1 cellular context compared by ENCODE assay signal in genomic region chr11:43925063-43925931, GRCh38.
TF ChIP-seq lines count a peak whose summit lies in the region.

No MANE protein-coding gene starts in this region.

TF ChIP-seq in K562, 482 proteins besides CTCF, POLR2A, EP300 and RAD21 (continued from another document):
- TF ChIP-seq E2F1 (CRISPR knock-in tag; IDR thresholded peaks at IDR 0.05) (no peak), CHD2 (IDR thresholded peaks at IDR 0.05; ENCODE audit: low read depth, low read length) (no peak), ZNF347 (CRISPR knock-in tag; IDR thresholded peaks at IDR 0.05; ENCODE audit: low read depth) (no peak), TAF7 (tag; IDR thresholded peaks at IDR 0.05) (no peak), MAFG (tag; conservative IDR thresholded peaks at IDR 0.05) (peak; percentile 31; the same call in 1 of the 2 replicates), FUS (optimal IDR thresholded peaks at IDR 0.05; ENCODE audit: low read depth, low read length) (no peak), NFE2 (IDR thresholded peaks at IDR 0.05; ENCODE audit: low read depth) (peak; percentile 38; the same call in 1 of the 2 replicates), MAFK (IDR thresholded peaks at IDR 0.05; ENCODE audit: low read length) (peak; percentile 23; the same call in 1 of the 2 replicates), SREBF1 (IDR thresholded peaks at IDR 0.05; ENCODE audit: borderline replicate concordance, low read depth, low read length) (no peak), NBN (IDR thresholded peaks at IDR 0.05; ENCODE audit: low read depth) (no peak), PRPF4 (IDR thresholded peaks at IDR 0.05; ENCODE audit: insufficient read depth, low read depth, low read length, poor library complexity, severe bottlenecking) (no peak), XRCC5 (IDR thresholded peaks at IDR 0.05; ENCODE audit: low read depth, low read length) (no peak), ZZZ3 (IDR thresholded peaks at IDR 0.05) (no peak), EZH2 (IDR thresholded peaks at IDR 0.05; ENCODE audit: borderline replicate concordance, low read depth, low read length) (no peak), C11orf30 (IDR thresholded peaks at IDR 0.05; ENCODE audit: low read depth) (peak; percentile 37; the same call in 1 of the 2 replicates), FOXK2 (conservative IDR thresholded peaks at IDR 0.05 in 1 of 2, IDR thresholded peaks at IDR 0.05 in 1 of 2; ENCODE audit: low read depth in 2 of 2) (no peak), ZNF253 (CRISPR knock-in tag; conservative IDR thresholded peaks at IDR 0.05) (no peak), ZBTB43 (CRISPR knock-in tag; IDR thresholded peaks at IDR 0.05) (no peak), ETS1 (conservative IDR thresholded peaks at IDR 0.05; ENCODE audit: control insufficient read depth, low read depth, low read length) (no peak), KDM5B (IDR thresholded peaks at IDR 0.05; ENCODE audit: insufficient replicate concordance, low read depth, low read length) (no peak)
- TF ChIP-seq, protein P1, sequence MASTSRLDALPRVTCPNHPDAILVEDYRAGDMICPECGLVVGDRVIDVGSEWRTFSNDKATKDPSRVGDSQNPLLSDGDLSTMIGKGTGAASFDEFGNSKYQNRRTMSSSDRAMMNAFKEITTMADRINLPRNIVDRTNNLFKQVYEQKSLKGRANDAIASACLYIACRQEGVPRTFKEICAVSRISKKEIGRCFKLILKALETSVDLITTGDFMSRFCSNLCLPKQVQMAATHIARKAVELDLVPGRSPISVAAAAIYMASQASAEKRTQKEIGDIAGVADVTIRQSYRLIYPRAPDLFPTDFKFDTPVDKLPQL (IDR thresholded peaks at IDR 0.05; ENCODE audit: extremely low read depth, insufficient read length): no peak
- TF ChIP-seq, protein P2, sequence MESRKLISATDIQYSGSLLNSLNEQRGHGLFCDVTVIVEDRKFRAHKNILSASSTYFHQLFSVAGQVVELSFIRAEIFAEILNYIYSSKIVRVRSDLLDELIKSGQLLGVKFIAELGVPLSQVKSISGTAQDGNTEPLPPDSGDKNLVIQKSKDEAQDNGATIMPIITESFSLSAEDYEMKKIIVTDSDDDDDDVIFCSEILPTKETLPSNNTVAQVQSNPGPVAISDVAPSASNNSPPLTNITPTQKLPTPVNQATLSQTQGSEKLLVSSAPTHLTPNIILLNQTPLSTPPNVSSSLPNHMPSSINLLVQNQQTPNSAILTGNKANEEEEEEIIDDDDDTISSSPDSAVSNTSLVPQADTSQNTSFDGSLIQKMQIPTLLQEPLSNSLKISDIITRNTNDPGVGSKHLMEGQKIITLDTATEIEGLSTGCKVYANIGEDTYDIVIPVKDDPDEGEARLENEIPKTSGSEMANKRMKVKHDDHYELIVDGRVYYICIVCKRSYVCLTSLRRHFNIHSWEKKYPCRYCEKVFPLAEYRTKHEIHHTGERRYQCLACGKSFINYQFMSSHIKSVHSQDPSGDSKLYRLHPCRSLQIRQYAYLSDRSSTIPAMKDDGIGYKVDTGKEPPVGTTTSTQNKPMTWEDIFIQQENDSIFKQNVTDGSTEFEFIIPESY (CRISPR knock-in tag; IDR thresholded peaks at IDR 0.05): no peak
